ENCODE assay signal across 27 cellular contexts in genomic region chr4:108493596-108493931, GRCh38.
"Had no signal": no experiment of that assay in that cellular context is flagged by ENCODE, and none has a peak within 500 bp of the region (broad histone marks: within the 10 kb centered on the region; RNA-seq: fewer than 3 reads in every experiment).

No MANE protein-coding gene starts in this region.

- H3K27me3 Mint-ChIP-seq: activated naive CD4-positive, alpha-beta T cell treated with anti-CD3 and anti-CD28 coated beads, Interleukin-2, amount 10 ng/mL, durations not matched to agents 7 days and 5 days; activated naive CD8-positive, alpha-beta T cell treated with anti-CD3 and anti-CD28 coated beads, Interleukin-2, amount 10 ng/mL, durations not matched to agents 7 days and 5 days; T-helper 17 cell had no signal

- H3K4me3 Mint-ChIP-seq: activated CD4-positive, alpha-beta memory T cell treated with anti-CD3 and anti-CD28 coated beads, Interleukin-2, amount 10 ng/mL, durations not matched to agents 7 days and 5 days; activated CD4-positive, alpha-beta T cell treated with anti-CD3 and anti-CD28 coated beads, Interleukin-2, amount 10 ng/mL, durations not matched to agents 7 days and 5 days; activated naive CD4-positive, alpha-beta T cell treated with anti-CD3 and anti-CD28 coated beads, Interleukin-2, amount 10 ng/mL, durations not matched to agents 7 days and 5 days; activated naive CD8-positive, alpha-beta T cell treated with anti-CD3 and anti-CD28 coated beads, Interleukin-2, amount 10 ng/mL, durations not matched to agents 7 days and 5 days; activated T-cell treated with anti-CD3 and anti-CD28 coated beads, Interleukin-2, amount 50 U/mL, for 4 hours; central memory CD8-positive, alpha-beta T cell; effector memory CD8-positive, alpha-beta T cell; T-helper 17 cell; WTC11 had no signal

- H3K4me3 ChIP-seq: esophagus squamous epithelium, gastroesophageal sphincter, heart right ventricle, hepatocyte had no signal

- H3K36me3 ChIP-seq: brain microvascular endothelial cell, esophagus squamous epithelium, gastroesophageal sphincter, heart right ventricle had no signal

- H3K4me1 Mint-ChIP-seq: activated CD4-positive, alpha-beta memory T cell treated with anti-CD3 and anti-CD28 coated beads, Interleukin-2, amount 10 ng/mL, durations not matched to agents 7 days and 5 days; activated naive CD8-positive, alpha-beta T cell treated with anti-CD3 and anti-CD28 coated beads, Interleukin-2, amount 10 ng/mL, durations not matched to agents 7 days and 5 days; central memory CD8-positive, alpha-beta T cell; T-helper 17 cell; WTC11 had no signal

- H3K27ac Mint-ChIP-seq: activated CD4-positive, alpha-beta memory T cell treated with anti-CD3 and anti-CD28 coated beads, Interleukin-2, amount 10 ng/mL, durations not matched to agents 7 days and 5 days; activated CD4-positive, alpha-beta T cell treated with anti-CD3 and anti-CD28 coated beads, Interleukin-2, amount 10 ng/mL, durations not matched to agents 7 days and 5 days; activated naive CD4-positive, alpha-beta T cell treated with anti-CD3 and anti-CD28 coated beads, Interleukin-2, amount 10 ng/mL, durations not matched to agents 7 days and 5 days; activated naive CD8-positive, alpha-beta T cell treated with anti-CD3 and anti-CD28 coated beads, Interleukin-2, amount 10 ng/mL, durations not matched to agents 7 days and 5 days; effector memory CD8-positive, alpha-beta T cell; T-helper 17 cell; WTC11 had no signal

- H3K27me3 ChIP-seq: brain microvascular endothelial cell, esophagus squamous epithelium, gastroesophageal sphincter, heart right ventricle, hepatocyte had no signal

- DNase-seq: activated CD4-positive, alpha-beta T cell treated with anti-CD3 and anti-CD28 coated beads for 1 hour; activated CD8-positive, alpha-beta memory T cell treated with anti-CD3 and anti-CD28 coated beads, Interleukin-2, amount 50 U/mL, for 48 hours; activated gamma-delta T cell; activated naive CD4-positive, alpha-beta T cell; activated naive CD8-positive, alpha-beta T cell treated with anti-CD3 and anti-CD28 coated beads, Interleukin-2, amount 10 ng/mL, durations not matched to agents 7 days and 5 days; amniotic stem cell; anterior cingulate cortex; cortex of kidney; esophagus squamous epithelium; heart right ventricle had no signal

- H3K4me2 ChIP-seq: hepatocyte had no signal

- H3K4me1 ChIP-seq: esophagus squamous epithelium, gastroesophageal sphincter, heart right ventricle had no signal

- H3K79me2 ChIP-seq: hepatocyte had no signal

- FAIRE-seq: astrocyte, bronchial epithelial cell, endothelial cell of umbilical vein, TTC549 had no signal

- H3K27ac ChIP-seq: brain microvascular endothelial cell, epithelial cell of prostate, esophagus squamous epithelium, gastroesophageal sphincter, heart right ventricle, hepatocyte, VCaP had no signal

- H3K36me3 Mint-ChIP-seq: WTC11 had no signal

- H2AFZ ChIP-seq: hepatocyte had no signal

- ATAC-seq: effector memory CD8-positive, alpha-beta T cell; gastroesophageal sphincter; heart right ventricle had no signal
